Comparison of ENCODE assay signal across 16 cellular contexts in genomic region chr11:104531894-104532293, GRCh38.
"Had no signal": no experiment of that assay in that cellular context is flagged by ENCODE, and none has a peak within 500 bp of the region (broad histone marks: within the 10 kb centered on the region; RNA-seq: fewer than 3 reads in every experiment).

No MANE protein-coding gene starts in this region.

- DNase-seq: activated CD4-positive, alpha-beta T cell treated with anti-CD3 and anti-CD28 coated beads, Interleukin-2, amount 50 U/mL, for 1 hour; activated CD8-positive, alpha-beta memory T cell treated with anti-CD3 and anti-CD28 coated beads for 24 hours; activated naive CD4-positive, alpha-beta T cell; activated naive CD8-positive, alpha-beta T cell treated with anti-CD3 and anti-CD28 coated beads, Interleukin-2, amount 10 ng/mL, durations not matched to agents 7 days and 5 days; brain microvascular endothelial cell; cerebellar nuclear complex; effector memory CD8-positive, alpha-beta T cell; gastrocnemius medialis; left colon; midbrain; pancreas; stimulated activated CD4-positive, alpha-beta T cell treated with anti-CD3 and anti-CD28 coated beads, Interleukin-12 subunit alpha, Interleukin-12 subunit beta, amount 100 ng/mL, for 4 hours; stimulated activated CD4-positive, alpha-beta T cell treated with anti-CD3 and anti-CD28 coated beads, Interleukin-2, amount 100 ng/mL, for 24 hours; stomach; testis had no signal

- H3K9me3 ChIP-seq: gastrocnemius medialis, pancreas, stomach, testis had no signal

- H3K4me3 ChIP-seq: gastrocnemius medialis, pancreas, stomach, testis had no signal

- ATAC-seq: gastrocnemius medialis, left colon had no signal

- H3K27me3 ChIP-seq: brain microvascular endothelial cell, gastrocnemius medialis, stomach, testis had no signal

- H3K36me3 ChIP-seq: brain microvascular endothelial cell, gastrocnemius medialis, pancreas, stomach had no signal

- H3K27ac ChIP-seq: brain microvascular endothelial cell, gastrocnemius medialis, pancreas, stomach, testis had no signal

- H3K4me1 ChIP-seq: pancreas, stomach, testis had no signal

- FAIRE-seq: islet of Langerhans, pancreas had no signal
